11 cellular contexts compared by ENCODE assay signal in genomic region chr16:11964761-11965539, GRCh38.
A peak's percentile ranks its signal among the peaks of the same experiment; 100 is the strongest.
DNase-seq lines count a peak whose midpoint lies in the region; ATAC-seq and TF ChIP-seq lines count a peak whose summit lies in the region.
"Had no signal": no experiment of that assay in that cellular context is flagged by ENCODE, and none has a peak within 500 bp of the region (broad histone marks: within the 10 kb centered on the region; RNA-seq: fewer than 3 reads in every experiment).

TNFRSF17 (plus strand) TSS chr16:11965210; CDS start chr16:11965325, 115 bp downstream.

- peak; percentile 50 for ATAC-seq in GM21360 (IDR thresholded peaks at IDR 0.05; ENCODE audit: unreplicated experiment)
- peak; percentile 69 for ATAC-seq in HG03108 (IDR thresholded peaks at IDR 0.05; ENCODE audit: unreplicated experiment)

- DNase-seq in fibroblast of mammary gland (ENCODE audit: low read depth) (peak; percentile 21), foreskin melanocyte (no peak), DMS153 treated with DMSO at 0.1 percent for 48 hours (lab: John Stamatoyannopoulos, UW; ENCODE audit: unreplicated experiment) (no peak), COR-L47 (lab: John Stamatoyannopoulos, UW) (no peak), NCI-H2081 (lab: John Stamatoyannopoulos, UW) (no peak)
- DNase-seq: brain microvascular endothelial cell, DMS79 treated with DMSO at 0.1 percent for 48 hours, NCI-H1436 had no signal

- peak; percentile 46 for TF ChIP-seq POLR2A in GM15510 (IDR thresholded peaks at IDR 0.05; ENCODE audit: borderline replicate concordance, extremely low read depth, insufficient read length)

- H3K4me3 ChIP-seq in fibroblast of mammary gland (ENCODE audit: control insufficient read depth, low read depth, low read length), result no peak within 1 kb of the TSS

- no peak for TF ChIP-seq CTCF in fibroblast of mammary gland (conservative IDR thresholded peaks at IDR 0.05; ENCODE audit: control insufficient read depth, insufficient read depth, low read depth, low read length)
